In genomic region chr16:12801511-12802042, GRCh38 we compare ENCODE assay signal across 8 cellular contexts. TPM values are rescaled to one million over a fixed set of nuclear protein-coding genes. Genes with fewer than 3 reads are reported as not detected.
DNase-seq lines count a peak whose midpoint lies in the region; ATAC-seq and TF ChIP-seq lines count a peak whose summit lies in the region.

No MANE protein-coding gene starts in this region.

- H3K9me3 Mint-ChIP-seq in CD8-positive, alpha-beta memory T cell: peaks cover 0 to 8% (median 0%) of the 10 kb centered on the region in 5 donors
- no peaks in the 10 kb centered on the region for H3K9me3 Mint-ChIP-seq in activated T-helper 17 cell treated with anti-CD3 and anti-CD28 coated beads, Interleukin-2, amount 50 U/mL, for 72 hours
- H3K9me3 Mint-ChIP-seq in immature natural killer cell: no peaks in the 10 kb centered on the region

- H3K27me3 Mint-ChIP-seq in CD8-positive, alpha-beta memory T cell: peaks cover 0 to 3% of the 10 kb centered on the region in 2 donors
- no peaks in the 10 kb centered on the region for H3K27me3 Mint-ChIP-seq in activated T-helper 17 cell treated with anti-CD3 and anti-CD28 coated beads, Interleukin-2, amount 50 U/mL, for 72 hours
- H3K27me3 Mint-ChIP-seq in immature natural killer cell (ENCODE audit: low read depth in 3 of 3): peaks cover under 1 to 13% (median 5%) of the 10 kb centered on the region in 3 donors

- CTCF ChIA-PET in CD8-positive, alpha-beta memory T cell (lab: Charles Lee): no interaction called here

- no peak overlapping the region for H3K4me3 ChIP-seq in CD8-positive, alpha-beta memory T cell (ENCODE audit: low read length)
- H3K4me3 ChIP-seq in vagina (no peak overlapping the region), H7 (ENCODE audit: insufficient read depth, low read depth, low read length) (no peak overlapping the region)

- no peak for TF ChIP-seq CTCF in vagina (IDR thresholded peaks at IDR 0.05)

- no peak for TF ChIP-seq POLR2A in vagina (IDR thresholded peaks at IDR 0.05)

- intact Hi-C loops in vagina (cut with DNase I): no loop called here

- H3K36me3 Mint-ChIP-seq in CD8-positive, alpha-beta memory T cell: peaks cover 1 to 15% (median 3%) of the 10 kb centered on the region in 3 donors
- H3K36me3 Mint-ChIP-seq in activated T-helper 17 cell treated with anti-CD3 and anti-CD28 coated beads, Interleukin-2, amount 50 U/mL, for 72 hours (ENCODE audit: low read depth): peaks cover 20% of the 10 kb centered on the region
- H3K36me3 Mint-ChIP-seq in immature natural killer cell: no peaks in the 10 kb centered on the region

- H3K27me3 ChIP-seq in CD8-positive, alpha-beta memory T cell (ENCODE audit: insufficient read depth, low read length, poor library complexity, severe bottlenecking): no peaks in the 10 kb centered on the region
- H3K27me3 ChIP-seq in vagina (no peaks in the 10 kb centered on the region), H7 (ENCODE audit: control insufficient read depth, insufficient read depth, low read length) (no peaks in the 10 kb centered on the region)

- H3K27ac ChIP-seq in CD8-positive, alpha-beta memory T cell (ENCODE audit: low read depth, low read length): peak overlapping the region; percentile 70
- peak overlapping the region; percentile 3 for H3K27ac ChIP-seq in vagina

- ATAC-seq in HG03025 (IDR thresholded peaks at IDR 0.05; ENCODE audit: low FRiP score, unreplicated experiment): peak; percentile 32
- peak; percentile 40 for ATAC-seq in activated T-helper 17 cell treated with anti-CD3 and anti-CD28 coated beads, Interleukin-2, amount 50 U/mL, for 72 hours (replicated peaks)

- H3K27ac Mint-ChIP-seq in CD8-positive, alpha-beta memory T cell: peak overlapping the region in 1 of 8 donors; percentile 85
- peak overlapping the region; percentile 94 for H3K27ac Mint-ChIP-seq in activated T-helper 17 cell treated with anti-CD3 and anti-CD28 coated beads, Interleukin-2, amount 50 U/mL, for 72 hours
- peak overlapping the region in 3 of 6 donors; percentile 37 to 72 (median 64) for H3K27ac Mint-ChIP-seq in immature natural killer cell

- H3K9me3 ChIP-seq in CD8-positive, alpha-beta memory T cell (ENCODE audit: low read length): no peaks in the 10 kb centered on the region
- no peaks in the 10 kb centered on the region for H3K9me3 ChIP-seq in vagina

- H3K36me3 ChIP-seq in CD8-positive, alpha-beta memory T cell (ENCODE audit: insufficient read depth, low read length): no peaks in the 10 kb centered on the region
- H3K36me3 ChIP-seq in vagina: no peaks in the 10 kb centered on the region
- H3K36me3 ChIP-seq in H7 (replicated peaks; ENCODE audit: control insufficient read depth, insufficient read depth, low read length): no peaks in the 10 kb centered on the region

- peak overlapping the region; percentile 13 to 93 (median 90) for H3K4me3 Mint-ChIP-seq in CD8-positive, alpha-beta memory T cell
- H3K4me3 Mint-ChIP-seq in activated T-helper 17 cell treated with anti-CD3 and anti-CD28 coated beads, Interleukin-2, amount 50 U/mL, for 72 hours: peak overlapping the region; percentile 97
- H3K4me3 Mint-ChIP-seq in immature natural killer cell: peak overlapping the region; percentile 59 to 95 (median 86)

- peaks cover 16% of the 10 kb centered on the region for H3K4me1 ChIP-seq in CD8-positive, alpha-beta memory T cell (ENCODE audit: insufficient read depth, low read length)
- H3K4me1 ChIP-seq in vagina: peaks cover 24% of the 10 kb centered on the region

- DNase-seq in CD8-positive, alpha-beta memory T cell: no peak
- DNase-seq in immature natural killer cell: no peak
- no peak for DNase-seq in vagina (ENCODE audit: extremely low spot score in 2 of 2)
- no peak for DNase-seq in NCI-H1105 treated with DMSO at 0.1 percent for 48 hours (lab: John Stamatoyannopoulos, UW)
- no peak for DNase-seq in H7
- no peak for DNase-seq in SW480 (ENCODE audit: low spot score)

- POLR2A ChIA-PET in CD8-positive, alpha-beta memory T cell (lab: Charles Lee): no interaction called here

- H3K4me1 Mint-ChIP-seq in CD8-positive, alpha-beta memory T cell: peaks cover 19 to 23% (median 20%) of the 10 kb centered on the region in 3 donors
- peaks cover 22% of the 10 kb centered on the region for H3K4me1 Mint-ChIP-seq in activated T-helper 17 cell treated with anti-CD3 and anti-CD28 coated beads, Interleukin-2, amount 50 U/mL, for 72 hours
- peaks cover 25 to 30% of the 10 kb centered on the region in 2 donors for H3K4me1 Mint-ChIP-seq in immature natural killer cell

RNA-seq across cellular contexts. Expression of gene CPPED1, which starts 2.1 kb away (rescaled TPM):
- 1 to 10 TPM; 5.2 to 7.3 TPM for total RNA-seq in CD8-positive, alpha-beta memory T cell
- 9.8 TPM for polyA plus RNA-seq in CD8-positive, alpha-beta memory T cell
- total RNA-seq in activated T-helper 17 cell treated with anti-CD3 and anti-CD28 coated beads, Interleukin-2, amount 50 U/mL, for 72 hours: 10 to 100 TPM; 27.5 to 44.5 TPM
- polyA plus RNA-seq in immature natural killer cell: 10 to 100 TPM in 2 of 3 donors, 1 to 10 TPM in 1; 10.0 to 15.4 (median 15.2) TPM
- total RNA-seq in vagina: 15.2 TPM
- 4.8 and 5.8 TPM in 2 replicates for total RNA-seq in H7 (2014; rRNA removed; shearing (Covaris generic))
